Comparison of ENCODE assay signal across 15 cellular contexts in the genomic region with DNA sequence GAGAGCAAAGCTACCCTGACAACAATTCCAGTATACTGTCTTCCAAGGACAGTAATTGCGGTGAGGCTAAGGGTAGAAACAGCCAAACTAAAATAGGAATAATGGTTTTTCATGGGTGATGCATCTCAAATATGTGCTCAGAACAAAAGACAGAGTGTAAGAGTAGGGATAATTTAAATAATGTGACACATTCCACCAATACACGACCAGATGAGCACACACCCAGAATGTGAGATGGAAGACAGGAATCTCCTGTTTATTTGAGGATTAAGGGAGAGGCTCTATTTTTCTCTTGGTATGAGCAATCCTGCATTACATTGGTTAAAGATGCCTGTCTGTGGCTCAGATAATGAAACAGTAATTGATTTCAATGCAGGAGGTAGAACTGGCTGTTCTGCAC.
DNase-seq lines count a peak whose midpoint lies in the region; ATAC-seq and TF ChIP-seq lines count a peak whose summit lies in the region.
"Had no signal": no experiment of that assay in that cellular context is flagged by ENCODE, and none has a peak within 500 bp of the region (broad histone marks: within the 10 kb centered on the region; RNA-seq: fewer than 3 reads in every experiment).

No MANE protein-coding gene starts in this region.

- peak; percentile 7 for DNase-seq in AG09319 (ENCODE audit: extremely low read depth, low read depth)
- DNase-seq in HS-5 (ENCODE audit: low read depth): peak; percentile 100
- DNase-seq in astrocyte of the hippocampus (ENCODE audit: low read depth, low spot score): peak; percentile 61
- DNase-seq in upper lobe of right lung: no peak
- no peak for DNase-seq in activated naive CD4-positive, alpha-beta T cell (lab: John Stamatoyannopoulos, UW)
- DNase-seq: activated CD8-positive, alpha-beta T cell treated with anti-CD3 and anti-CD28 coated beads for 36 hours; activated T-cell treated with anti-CD3 and anti-CD28 coated beads, Interleukin-2, amount 50 U/mL, for 72 hours; KG1; NCI-H1417 treated with DMSO at 0.1 percent for 48 hours; stimulated activated naive CD8-positive, alpha-beta T cell treated with anti-CD3 and anti-CD28 coated beads, Interleukin-15, amount 100 ng/mL, for 72 hours; T-cell had no signal

- TF ChIP-seq CTCF in AG09319 (IDR thresholded peaks at IDR 0.05; ENCODE audit: low read depth, low read length): no peak
- TF ChIP-seq CTCF in upper lobe of right lung (IDR thresholded peaks at IDR 0.05): no peak

- H3K9me3 ChIP-seq in mesodermal cell (ENCODE audit: control insufficient read depth, low read length): no peaks in the 10 kb centered on the region
- no peaks in the 10 kb centered on the region for H3K9me3 ChIP-seq in upper lobe of right lung

- H3K4me3 ChIP-seq in mesodermal cell (ENCODE audit: extremely low read depth, insufficient read depth, low read length, poor library complexity, severe bottlenecking) (no peak overlapping the region), upper lobe of right lung (no peak overlapping the region)
- H3K4me3 ChIP-seq: lung had no signal

- H3K4me1 ChIP-seq in mesodermal cell (ENCODE audit: control insufficient read depth, insufficient read depth, low read length, poor library complexity, severe bottlenecking) (peaks cover 9% of the 10 kb centered on the region), upper lobe of right lung (no peaks in the 10 kb centered on the region)

- H3K36me3 ChIP-seq in mesodermal cell (ENCODE audit: control insufficient read depth, insufficient read depth, low read length) (no peaks in the 10 kb centered on the region), upper lobe of right lung (no peaks in the 10 kb centered on the region)

- H3K27ac ChIP-seq in mesodermal cell (ENCODE audit: low read depth, low read length, severe bottlenecking): peak overlapping the region; percentile 52
- H3K27ac ChIP-seq in upper lobe of right lung: no peak overlapping the region

- ATAC-seq in upper lobe of right lung (no peak), GM21447 (IDR thresholded peaks at IDR 0.05; ENCODE audit: unreplicated experiment) (no peak), GM21529 (IDR thresholded peaks at IDR 0.05; ENCODE audit: unreplicated experiment) (no peak)
- ATAC-seq: activated CD8-positive, alpha-beta T cell treated with anti-CD3 and anti-CD28 coated beads for 36 hours; activated T-cell treated with anti-CD3 and anti-CD28 coated beads, Interleukin-2, amount 50 U/mL, for 72 hours; stimulated activated naive CD8-positive, alpha-beta T cell treated with anti-CD3 and anti-CD28 coated beads, Interleukin-15, amount 100 ng/mL, for 72 hours; T-cell had no signal

- WGBS in mesodermal cell (ENCODE audit: insufficient coverage in 2 of 2), 2 experiments: no CpG with 5 or more reads among the region's 2 CpGs

- no peaks in the 10 kb centered on the region for H3K27me3 ChIP-seq in upper lobe of right lung

- intact Hi-C loops in upper lobe of right lung (cut with DNase I): no loop called here

Comparison
In these comparisons a context has a peak if more than half of its experiments do, and no peak if none do; other contexts are left out.
1. DNase-seq: peak in AG09319 (single experiment), HS-5 (single experiment) and astrocyte of the hippocampus (single experiment); none in upper lobe of right lung (single experiment) and activated naive CD4-positive, alpha-beta T cell (0 of 4).